In genomic region chr6:36969240-36969691, GRCh38 we compare ENCODE assay signal across 2 cellular contexts.
TF ChIP-seq lines count a peak whose summit lies in the region.

No MANE protein-coding gene starts in this region.

TF ChIP-seq in Ishikawa, 13 proteins besides CTCF, POLR2A, EP300 and RAD21:
- TF ChIP-seq CEBPB (IDR thresholded peaks at IDR 0.05), result no peak
- TF ChIP-seq USF1 (IDR thresholded peaks at IDR 0.05), result peak; percentile 53

TF ChIP-seq in K562, 482 proteins besides CTCF, POLR2A, EP300 and RAD21:
- TF ChIP-seq RBFOX2 (IDR thresholded peaks at IDR 0.05; ENCODE audit: low read depth, low read length) (0 out of 2 replicates have a peak, but pooled peaks have one; percentile 0), ZBTB33 (CRISPR knock-in tag; IDR thresholded peaks at IDR 0.05) (no peak)
